1 cellular context compared by ENCODE assay signal in the genomic region with DNA sequence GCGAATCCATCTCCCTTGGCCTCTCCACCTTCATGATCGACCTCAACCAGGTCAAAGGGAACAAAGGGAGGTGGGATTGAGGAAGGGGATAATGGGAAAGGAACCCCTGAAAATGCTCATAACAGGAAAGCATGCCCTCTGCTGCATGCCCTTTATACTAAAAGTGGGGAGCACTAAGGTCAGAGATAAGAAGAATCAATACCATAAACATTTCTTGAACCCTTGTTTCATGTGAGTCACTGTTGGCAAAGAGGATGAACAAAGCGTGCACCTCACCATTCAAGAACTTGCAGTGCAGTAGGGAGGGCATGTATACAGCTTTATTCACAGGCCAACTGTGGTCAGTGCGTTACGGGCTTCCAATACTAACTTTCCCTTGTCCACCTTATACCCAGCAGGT.
TF ChIP-seq lines count a peak whose summit lies in the region.

No MANE protein-coding gene starts in this region.

TF ChIP-seq in HepG2, 621 proteins besides CTCF, POLR2A, EP300 and RAD21:
- TF ChIP-seq, protein P1, sequence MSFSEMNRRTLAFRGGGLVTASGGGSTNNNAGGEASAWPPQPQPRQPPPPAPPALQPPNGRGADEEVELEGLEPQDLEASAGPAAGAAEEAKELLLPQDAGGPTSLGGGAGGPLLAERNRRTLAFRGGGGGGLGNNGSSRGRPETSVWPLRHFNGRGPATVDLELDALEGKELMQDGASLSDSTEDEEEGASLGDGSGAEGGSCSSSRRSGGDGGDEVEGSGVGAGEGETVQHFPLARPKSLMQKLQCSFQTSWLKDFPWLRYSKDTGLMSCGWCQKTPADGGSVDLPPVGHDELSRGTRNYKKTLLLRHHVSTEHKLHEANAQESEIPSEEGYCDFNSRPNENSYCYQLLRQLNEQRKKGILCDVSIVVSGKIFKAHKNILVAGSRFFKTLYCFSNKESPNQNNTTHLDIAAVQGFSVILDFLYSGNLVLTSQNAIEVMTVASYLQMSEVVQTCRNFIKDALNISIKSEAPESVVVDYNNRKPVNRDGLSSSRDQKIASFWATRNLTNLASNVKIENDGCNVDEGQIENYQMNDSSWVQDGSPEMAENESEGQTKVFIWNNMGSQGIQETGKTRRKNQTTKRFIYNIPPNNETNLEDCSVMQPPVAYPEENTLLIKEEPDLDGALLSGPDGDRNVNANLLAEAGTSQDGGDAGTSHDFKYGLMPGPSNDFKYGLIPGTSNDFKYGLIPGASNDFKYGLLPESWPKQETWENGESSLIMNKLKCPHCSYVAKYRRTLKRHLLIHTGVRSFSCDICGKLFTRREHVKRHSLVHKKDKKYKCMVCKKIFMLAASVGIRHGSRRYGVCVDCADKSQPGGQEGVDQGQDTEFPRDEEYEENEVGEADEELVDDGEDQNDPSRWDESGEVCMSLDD (CRISPR knock-in tag; IDR thresholded peaks at IDR 0.05; ENCODE audit: borderline replicate concordance): peak; percentile 64; the same call in 1 of the 2 replicates
- TF ChIP-seq ZNF232 (CRISPR knock-in tag; IDR thresholded peaks at IDR 0.05; ENCODE audit: borderline replicate concordance) (no peak), FOSL2 (CRISPR knock-in tag; IDR thresholded peaks at IDR 0.05) (0 out of 2 replicates have a peak, but pooled peaks have one; percentile 15), STAG1 (CRISPR knock-in tag; IDR thresholded peaks at IDR 0.05) (0 out of 2 replicates have a peak, but pooled peaks have one; percentile 3), ZNF556 (CRISPR knock-in tag; IDR thresholded peaks at IDR 0.05; ENCODE audit: borderline replicate concordance) (no peak), RCOR2 (CRISPR knock-in tag; IDR thresholded peaks at IDR 0.05) (no peak), PHF8 (CRISPR knock-in tag; IDR thresholded peaks at IDR 0.05) (no peak), ZNF605 (CRISPR knock-in tag; IDR thresholded peaks at IDR 0.05) (no peak)
